ENCODE assay signal across 16 cellular contexts in the genomic region with DNA sequence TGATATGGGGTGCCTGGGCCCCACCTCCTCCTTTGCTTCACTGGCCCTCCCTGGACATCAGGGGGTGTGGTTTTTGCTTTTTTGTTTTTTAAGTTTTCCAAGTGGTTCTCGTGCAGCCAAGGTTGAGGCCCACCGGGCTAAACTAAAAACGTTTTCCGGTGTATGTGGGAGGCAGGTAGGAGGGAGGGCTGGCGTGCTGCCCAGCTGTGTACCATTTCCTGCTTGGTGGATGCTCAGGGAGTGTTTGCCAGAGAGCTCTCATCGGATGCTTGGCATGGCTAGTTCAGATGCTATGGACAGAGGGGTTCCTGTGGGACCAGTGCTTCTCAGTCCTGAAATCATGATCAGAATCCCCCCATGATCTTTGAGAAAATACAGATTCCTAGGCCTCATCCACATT.
A peak's percentile ranks its signal among the peaks of the same experiment; 100 is the strongest.
DNase-seq lines count a peak whose midpoint lies in the region; ATAC-seq and TF ChIP-seq lines count a peak whose summit lies in the region.
"Had no signal": no experiment of that assay in that cellular context is flagged by ENCODE, and none has a peak within 500 bp of the region (broad histone marks: within the 10 kb centered on the region; RNA-seq: fewer than 3 reads in every experiment).

No MANE protein-coding gene starts in this region.

- no peak overlapping the region for H3K9ac ChIP-seq in endodermal cell (ENCODE audit: extremely low read depth, low read length, poor library complexity, severe bottlenecking)

- H3K4me3 ChIP-seq in right cardiac atrium (ENCODE audit: low read length) = no peak overlapping the region
- no peak overlapping the region for H3K4me3 ChIP-seq in endodermal cell (ENCODE audit: low read length)
- H3K4me3 ChIP-seq in vagina = no peak overlapping the region
- H3K4me3 ChIP-seq: SJCRH30 had no signal

- no peak for TF ChIP-seq POLR2A in vagina (IDR thresholded peaks at IDR 0.05)

- no peak overlapping the region for H3K27ac Mint-ChIP-seq in endodermal cell
- H3K27ac Mint-ChIP-seq: activated naive CD8-positive, alpha-beta T cell treated with anti-CD3 and anti-CD28 coated beads, Interleukin-2, amount 10 ng/mL, durations not matched to agents 7 days and 5 days; effector memory CD8-positive, alpha-beta T cell had no signal

- H3K27me3 ChIP-seq in right cardiac atrium (ENCODE audit: control insufficient read depth, insufficient read depth) = no peaks in the 10 kb centered on the region
- H3K27me3 ChIP-seq in endodermal cell (ENCODE audit: control insufficient read depth, insufficient read depth, low read length, poor library complexity, severe bottlenecking) = no peaks in the 10 kb centered on the region
- H3K27me3 ChIP-seq in vagina = no peaks in the 10 kb centered on the region

- intact Hi-C loops in left ventricle myocardium superior (cut with micrococcal nuclease) (no loop called here), right cardiac atrium (cut with DNase I) (no loop called here), vagina (cut with DNase I) (loop anchor here (10.0 kb wide), 1 partner anchor 286 kb away; no protein-coding TSS in a partner anchor)

- H3K9me3 ChIP-seq in right cardiac atrium (ENCODE audit: control insufficient read depth, low read length) (no peaks in the 10 kb centered on the region), endodermal cell (ENCODE audit: control insufficient read depth, low read length) (no peaks in the 10 kb centered on the region), vagina (no peaks in the 10 kb centered on the region)
- H3K9me3 ChIP-seq: SJCRH30 had no signal

- DNase-seq in left ventricle myocardium superior = peak; percentile 70
- DNase-seq in right cardiac atrium = no peak
- peak; percentile 47 for DNase-seq in NCI-H1105 treated with DMSO at 0.1 percent for 48 hours (lab: John Stamatoyannopoulos, UW)
- DNase-seq in endodermal cell = peak; percentile 26
- DNase-seq in vagina (ENCODE audit: extremely low spot score in 2 of 2) = no peak
- DNase-seq: activated naive CD8-positive, alpha-beta T cell treated with anti-CD3 and anti-CD28 coated beads, Interleukin-2, amount 10 ng/mL, durations not matched to agents 7 days and 5 days; effector memory CD8-positive, alpha-beta T cell; hypothalamus; Karpas-422; NCI-H1930; SJCRH30; T-helper 9 cell had no signal

- H3K36me3 Mint-ChIP-seq in endodermal cell (ENCODE audit: low read depth) = no peaks in the 10 kb centered on the region
- H3K36me3 Mint-ChIP-seq: activated naive CD8-positive, alpha-beta T cell treated with anti-CD3 and anti-CD28 coated beads, Interleukin-2, amount 10 ng/mL, durations not matched to agents 7 days and 5 days had no signal

- TF ChIP-seq CTCF in endodermal cell (conservative IDR thresholded peaks at IDR 0.05) = no peak
- no peak for TF ChIP-seq CTCF in vagina (IDR thresholded peaks at IDR 0.05)

- peaks cover 27% of the 10 kb centered on the region for H3K4me1 ChIP-seq in right cardiac atrium (ENCODE audit: control insufficient read depth, insufficient read depth, low read length)
- H3K4me1 ChIP-seq in endodermal cell (ENCODE audit: control insufficient read depth, insufficient read depth, low read length) = no peaks in the 10 kb centered on the region
- H3K4me1 ChIP-seq in vagina = peaks cover 56% of the 10 kb centered on the region
- H3K4me1 ChIP-seq: SJCRH30 had no signal

- no peak for ATAC-seq in left ventricle myocardium superior
- no peak for ATAC-seq in right cardiac atrium
- no peak for ATAC-seq in GM19351 (IDR thresholded peaks at IDR 0.05; ENCODE audit: unreplicated experiment)
- no peak for ATAC-seq in GM18861 (IDR thresholded peaks at IDR 0.05; ENCODE audit: unreplicated experiment)
- no peak for ATAC-seq in HG03457 (IDR thresholded peaks at IDR 0.05; ENCODE audit: unreplicated experiment)
- ATAC-seq: effector memory CD8-positive, alpha-beta T cell; left lobe of liver had no signal

- H3K4me1 Mint-ChIP-seq in endodermal cell = peaks cover 24% of the 10 kb centered on the region

- 27% methylated on average over 6 of the region's 6 CpGs for WGBS in right cardiac atrium
- 84 to 86% methylated on average over 2 to 6 of the region's 6 CpGs for WGBS in endodermal cell (ENCODE audit: insufficient coverage in 1 of 2, insufficient read length in 1 of 2), 2 experiments

- no peak overlapping the region for H3K4me3 Mint-ChIP-seq in endodermal cell
- H3K4me3 Mint-ChIP-seq: activated naive CD8-positive, alpha-beta T cell treated with anti-CD3 and anti-CD28 coated beads, Interleukin-2, amount 10 ng/mL, durations not matched to agents 7 days and 5 days; effector memory CD8-positive, alpha-beta T cell had no signal

- H3K36me3 ChIP-seq in endodermal cell (ENCODE audit: control insufficient read depth, insufficient read depth, low read length) = no peaks in the 10 kb centered on the region
- no peaks in the 10 kb centered on the region for H3K36me3 ChIP-seq in vagina
- H3K36me3 ChIP-seq: SJCRH30 had no signal

- H3K27ac ChIP-seq in right cardiac atrium (ENCODE audit: low read length) (no peak overlapping the region), endodermal cell (ENCODE audit: low read depth, low read length) (no peak overlapping the region), vagina (peak overlapping the region; percentile 79)
- H3K27ac ChIP-seq: SJCRH30 had no signal

- H3K9me3 Mint-ChIP-seq in endodermal cell = no peaks in the 10 kb centered on the region
- H3K9me3 Mint-ChIP-seq: activated naive CD8-positive, alpha-beta T cell treated with anti-CD3 and anti-CD28 coated beads, Interleukin-2, amount 10 ng/mL, durations not matched to agents 7 days and 5 days; effector memory CD8-positive, alpha-beta T cell had no signal

- no peaks in the 10 kb centered on the region for H3K27me3 Mint-ChIP-seq in endodermal cell (ENCODE audit: insufficient read depth)

Comparison
In these comparisons a context has a peak if more than half of its experiments do, and no peak if none do; other contexts are left out.
1. DNase-seq: peak in left ventricle myocardium superior (single experiment), NCI-H1105 treated with DMSO at 0.1 percent for 48 hours (single experiment) and endodermal cell (single experiment); none in right cardiac atrium (0 of 3) and vagina (0 of 2).